ENCODE assay signal across 13 cellular contexts in the genomic region with DNA sequence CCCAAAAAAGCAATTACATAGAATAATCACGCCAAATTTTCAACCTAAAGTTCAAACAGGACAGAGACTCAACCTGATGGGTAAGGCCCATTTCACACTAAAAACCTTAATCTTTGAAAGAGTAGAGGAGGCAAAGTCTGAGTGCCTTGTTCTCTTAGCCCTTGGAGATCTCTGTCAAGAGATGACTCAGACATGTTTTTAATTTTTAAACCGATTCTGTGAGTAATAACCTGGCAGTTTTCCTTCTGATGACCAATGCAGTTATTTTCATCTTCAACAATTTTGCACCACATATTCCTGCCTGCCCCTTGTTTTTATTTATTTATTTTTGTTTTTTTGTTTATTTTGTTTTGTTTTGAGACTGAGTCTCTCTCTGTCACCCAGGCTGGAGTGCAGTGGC. TPM values are rescaled to one million over a fixed set of nuclear protein-coding genes. Genes with fewer than 3 reads are reported as not detected.
DNase-seq lines count a peak whose midpoint lies in the region; TF ChIP-seq lines count a peak whose summit lies in the region.
"Had no signal": no experiment of that assay in that cellular context is flagged by ENCODE, and none has a peak within 500 bp of the region (broad histone marks: within the 10 kb centered on the region; RNA-seq: fewer than 3 reads in every experiment).

No MANE protein-coding gene starts in this region.

- H4K20me1 ChIP-seq in OCI-LY7 (ENCODE audit: insufficient read depth, low read length) = no peaks in the 10 kb centered on the region

- H3K27me3 ChIP-seq in skeletal muscle satellite cell (ENCODE audit: control insufficient read depth, insufficient read depth, low read length) = peaks cover 7% of the 10 kb centered on the region
- H3K27me3 ChIP-seq: cardiac muscle cell, Peyer's patch had no signal

- no TSS peak for BruUV-seq in OCI-LY7 (replicated peaks; lab: Mats Ljungman, UMichigan)

- H3K27ac Mint-ChIP-seq in activated CD4-positive, alpha-beta T cell treated with anti-CD3 and anti-CD28 coated beads, Interleukin-2, amount 10 ng/mL, durations not matched to agents 24 days and 14 days = peak overlapping the region; percentile 64
- H3K27ac Mint-ChIP-seq: nephron had no signal

- intact Hi-C loops in activated CD4-positive, alpha-beta T cell treated with anti-CD3 and anti-CD28 coated beads, Interleukin-2, amount 10 ng/mL, durations not matched to agents 24 days and 14 days (cut with micrococcal nuclease) = loop anchor here (2.0 to 5.0 kb wide), 4 partner anchors 37 to 233 kb away; a partner anchor contains a TSS
- intact Hi-C loops in OCI-LY7 (cut with micrococcal nuclease; ENCODE audit: unreplicated experiment) = no loop called here

- no peak for DNase-seq in activated CD4-positive, alpha-beta T cell treated with anti-CD3 and anti-CD28 coated beads, Interleukin-2, amount 10 ng/mL, durations not matched to agents 24 days and 14 days
- DNase-seq in activated CD4-positive, alpha-beta T cell treated with anti-CD3 and anti-CD28 coated beads for 1 hour = no peak
- DNase-seq in OCI-LY7 (ENCODE audit: low spot score) (no peak), cardiac fibroblast (ENCODE audit: low read depth in 2 of 2) (peak; percentile 73 to 90), OCI-M1 (lab: John Stamatoyannopoulos, UW) (no peak)
- no peak for DNase-seq in effector CD8-positive, alpha-beta T cell (lab: John Stamatoyannopoulos, UW)
- DNase-seq in stimulated activated CD4-positive, alpha-beta T cell treated with anti-CD3 and anti-CD28 coated beads, Interleukin-4, amount 100 ng/mL, for 1 hour = no peak
- DNase-seq: hypothalamus; Peyer's patch; stimulated activated CD4-positive, alpha-beta T cell treated with anti-CD3 and anti-CD28 coated beads, Interleukin-4, amount 100 ng/mL, for 24 hours had no signal

- H3K4me1 ChIP-seq in OCI-LY7 (ENCODE audit: insufficient read depth, low read length, poor library complexity, severe bottlenecking) (peaks cover 78% of the 10 kb centered on the region), skeletal muscle satellite cell (ENCODE audit: control insufficient read depth, insufficient read depth, low read length) (peaks cover 9% of the 10 kb centered on the region)

- H3K9ac ChIP-seq in skeletal muscle satellite cell (ENCODE audit: low read depth, low read length) = no peak overlapping the region

- H3K4me1 Mint-ChIP-seq in activated CD4-positive, alpha-beta T cell treated with anti-CD3 and anti-CD28 coated beads, Interleukin-2, amount 10 ng/mL, durations not matched to agents 24 days and 14 days = peaks cover 39% of the 10 kb centered on the region

- TF ChIP-seq CTCF in OCI-LY7 (conservative IDR thresholded peaks at IDR 0.05; ENCODE audit: low read length) = no peak
- TF ChIP-seq CTCF in cardiac fibroblast (IDR thresholded peaks at IDR 0.05; ENCODE audit: low read depth, low read length) = no peak

- peak overlapping the region; percentile 77 for H3K4me2 ChIP-seq in OCI-LY7 (ENCODE audit: low read length)
- peak overlapping the region; percentile 35 for H3K4me2 ChIP-seq in skeletal muscle satellite cell (ENCODE audit: low read length)

- peak overlapping the region; percentile 42; the same call in 1 of the 2 replicates for H2AFZ ChIP-seq in OCI-LY7 (ENCODE audit: low read length)

- H3K9me2 ChIP-seq in OCI-LY7 (ENCODE audit: insufficient read depth, low read length) = no peaks in the 10 kb centered on the region

- H3K9me3 Mint-ChIP-seq in activated CD4-positive, alpha-beta T cell treated with anti-CD3 and anti-CD28 coated beads, Interleukin-2, amount 10 ng/mL, durations not matched to agents 24 days and 14 days = no peaks in the 10 kb centered on the region
- H3K9me3 Mint-ChIP-seq: nephron had no signal

- no peaks in the 10 kb centered on the region for H3K36me3 Mint-ChIP-seq in activated CD4-positive, alpha-beta T cell treated with anti-CD3 and anti-CD28 coated beads, Interleukin-2, amount 10 ng/mL, durations not matched to agents 24 days and 14 days (ENCODE audit: low read depth)

- CTCF ChIA-PET in OCI-LY7 (lab: Charles Lee; ENCODE audit: unreplicated experiment) = no interaction called here

- H3K27ac ChIP-seq in OCI-LY7 (ENCODE audit: low read depth, low read length, poor library complexity, severe bottlenecking) = peak overlapping the region; percentile 90
- H3K27ac ChIP-seq: cardiac muscle cell had no signal

- peak overlapping the region; percentile 41 for H3K4me3 Mint-ChIP-seq in activated CD4-positive, alpha-beta T cell treated with anti-CD3 and anti-CD28 coated beads, Interleukin-2, amount 10 ng/mL, durations not matched to agents 24 days and 14 days

- H3K9me3 ChIP-seq in OCI-LY7 (ENCODE audit: low read length) (no peaks in the 10 kb centered on the region), skeletal muscle satellite cell (replicated peaks; ENCODE audit: low read length) (no peaks in the 10 kb centered on the region)
- H3K9me3 ChIP-seq: Peyer's patch had no signal

- no peaks in the 10 kb centered on the region for H3K27me3 Mint-ChIP-seq in activated CD4-positive, alpha-beta T cell treated with anti-CD3 and anti-CD28 coated beads, Interleukin-2, amount 10 ng/mL, durations not matched to agents 24 days and 14 days

- POLR2A ChIA-PET in OCI-LY7 (lab: Charles Lee) = interaction anchor here (0.6 to 1.6 kb wide), 5 partner anchors 9 to 253 kb away, joined by 3 to 5 read pairs (median 3); a partner anchor contains a TSS

- H3K36me3 ChIP-seq in OCI-LY7 (ENCODE audit: insufficient read depth, low read length) = no peaks in the 10 kb centered on the region
- no peaks in the 10 kb centered on the region for H3K36me3 ChIP-seq in skeletal muscle satellite cell (ENCODE audit: insufficient read depth, low read length)
- H3K36me3 ChIP-seq: cardiac muscle cell, Peyer's patch had no signal

- no peaks in the 10 kb centered on the region for H3K79me2 ChIP-seq in OCI-LY7 (ENCODE audit: insufficient read depth, low read depth, low read length)

- no peak overlapping the region for H3K4me3 ChIP-seq in OCI-LY7 (ENCODE audit: low read depth, low read length, poor library complexity, severe bottlenecking)
- no peak overlapping the region for H3K4me3 ChIP-seq in cardiac fibroblast (replicated peaks in 1 of 2; ENCODE audit: low read depth in 2 of 2, low read length in 2 of 2)
- H3K4me3 ChIP-seq in skeletal muscle satellite cell (ENCODE audit: low read length) = no peak overlapping the region
- H3K4me3 ChIP-seq: cardiac muscle cell, Peyer's patch had no signal

RNA-seq across cellular contexts. Expression of a gene that starts 11.5 kb away (rescaled TPM):
- 6.1 and 6.4 TPM in 2 replicates for total RNA-seq in activated CD4-positive, alpha-beta T cell treated with anti-CD3 and anti-CD28 coated beads, Interleukin-2, amount 10 ng/mL, durations not matched to agents 24 days and 14 days
- total RNA-seq in OCI-LY7 (2014; rRNA removed; shearing (Covaris generic)) = 18.1 and 22.3 TPM in 2 replicates
- 16.1 and 20.9 TPM in 2 replicates for total RNA-seq in OCI-LY7 (2022)
- 0.87 and 1.0 TPM in 2 replicates for total RNA-seq in skeletal muscle satellite cell (2012; rRNA removed)

RNA-seq across cellular contexts. Expression of a gene that starts 17.2 kb away (rescaled TPM):
- 2.8 and 3.3 TPM in 2 replicates for total RNA-seq in activated CD4-positive, alpha-beta T cell treated with anti-CD3 and anti-CD28 coated beads, Interleukin-2, amount 10 ng/mL, durations not matched to agents 24 days and 14 days
- 9.7 and 14.4 TPM in 2 replicates for total RNA-seq in OCI-LY7 (2014; rRNA removed; shearing (Covaris generic))
- total RNA-seq in OCI-LY7 (2022) = 12.6 and 16.0 TPM in 2 replicates
- not detected in 2 replicates for total RNA-seq in skeletal muscle satellite cell (2012; rRNA removed)

RNA-seq across cellular contexts. Expression of a gene that starts 37.7 kb away (rescaled TPM):
- total RNA-seq in activated CD4-positive, alpha-beta T cell treated with anti-CD3 and anti-CD28 coated beads, Interleukin-2, amount 10 ng/mL, durations not matched to agents 24 days and 14 days = 63.7 and 67.6 TPM in 2 replicates
- total RNA-seq in OCI-LY7 (2014; rRNA removed; shearing (Covaris generic)) = 40.9 and 41.8 TPM in 2 replicates
- 68.3 and 76.1 TPM in 2 replicates for total RNA-seq in OCI-LY7 (2022)
- total RNA-seq in skeletal muscle satellite cell (2012; rRNA removed) = 0.22 TPM in 1 of 2 replicates, not detected in the other

RNA-seq across cellular contexts. Expression of a gene that starts 55.2 kb away (rescaled TPM):
- total RNA-seq in activated CD4-positive, alpha-beta T cell treated with anti-CD3 and anti-CD28 coated beads, Interleukin-2, amount 10 ng/mL, durations not matched to agents 24 days and 14 days = 0.26 and 0.33 TPM in 2 replicates
- 1.2 and 1.5 TPM in 2 replicates for total RNA-seq in OCI-LY7 (2014; rRNA removed; shearing (Covaris generic))
- total RNA-seq in OCI-LY7 (2022) = 2.3 and 2.9 TPM in 2 replicates
- total RNA-seq in skeletal muscle satellite cell (2012; rRNA removed) = not detected in 2 replicates

RNA-seq across cellular contexts. Expression of a gene that starts 59.7 kb away (rescaled TPM):
- 21.0 and 22.0 TPM in 2 replicates for total RNA-seq in activated CD4-positive, alpha-beta T cell treated with anti-CD3 and anti-CD28 coated beads, Interleukin-2, amount 10 ng/mL, durations not matched to agents 24 days and 14 days
- 48.4 and 50.9 TPM in 2 replicates for total RNA-seq in OCI-LY7 (2014; rRNA removed; shearing (Covaris generic))
- 65.5 and 65.7 TPM in 2 replicates for total RNA-seq in OCI-LY7 (2022)
- 6.6 and 16.2 TPM in 2 replicates for total RNA-seq in skeletal muscle satellite cell (2012; rRNA removed)

Comparison
In these comparisons a context has a peak if more than half of its experiments do, and no peak if none do; other contexts are left out.
1. DNase-seq: peak in cardiac fibroblast (2 of 2); none in activated CD4-positive, alpha-beta T cell treated with anti-CD3 and anti-CD28 coated beads, Interleukin-2, amount 10 ng/mL, durations not matched to agents 24 days and 14 days (single experiment), activated CD4-positive, alpha-beta T cell treated with anti-CD3 and anti-CD28 coated beads for 1 hour (single experiment), OCI-LY7 (single experiment), effector CD8-positive, alpha-beta T cell (single experiment), stimulated activated CD4-positive, alpha-beta T cell treated with anti-CD3 and anti-CD28 coated beads, Interleukin-4, amount 100 ng/mL, for 1 hour (single experiment) and OCI-M1 (single experiment).